ENCODE assay signal across 1 cellular context in the genomic region with DNA sequence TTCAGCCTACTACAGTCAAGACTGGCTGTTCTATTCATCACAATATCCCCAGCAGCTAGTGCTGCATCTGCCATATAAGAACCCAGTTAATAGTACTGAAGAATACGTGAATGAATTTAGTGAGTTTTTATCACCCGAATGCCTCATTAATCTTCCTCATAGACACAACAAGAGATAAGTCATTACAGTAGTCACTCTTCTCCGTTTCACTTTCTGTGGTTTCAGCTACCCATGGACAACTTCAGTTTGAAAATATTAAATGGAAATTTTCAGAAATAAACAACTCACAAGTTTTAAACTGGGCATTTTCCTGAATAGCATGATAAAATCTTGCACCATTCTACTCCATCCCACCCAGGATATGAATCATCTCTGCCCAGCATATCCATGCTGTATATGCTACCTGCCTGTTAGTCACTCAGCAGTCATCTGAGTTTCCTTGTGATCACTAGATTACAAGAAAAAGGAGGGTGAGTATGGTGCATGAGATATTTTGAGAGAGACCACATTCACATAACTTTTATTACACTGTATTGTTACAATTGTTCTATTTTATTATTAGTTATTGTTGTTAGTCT.
TF ChIP-seq lines count a peak whose summit lies in the region.

No MANE protein-coding gene starts in this region.

TF ChIP-seq in SK-N-SH, 30 proteins besides CTCF, POLR2A, EP300 and RAD21:
- no peak for TF ChIP-seq USF2 (IDR thresholded peaks at IDR 0.05; ENCODE audit: borderline replicate concordance, low read depth, low read length)
- no peak for TF ChIP-seq RXRA (IDR thresholded peaks at IDR 0.05; ENCODE audit: borderline replicate concordance, low read depth)
- TF ChIP-seq, protein P1, sequence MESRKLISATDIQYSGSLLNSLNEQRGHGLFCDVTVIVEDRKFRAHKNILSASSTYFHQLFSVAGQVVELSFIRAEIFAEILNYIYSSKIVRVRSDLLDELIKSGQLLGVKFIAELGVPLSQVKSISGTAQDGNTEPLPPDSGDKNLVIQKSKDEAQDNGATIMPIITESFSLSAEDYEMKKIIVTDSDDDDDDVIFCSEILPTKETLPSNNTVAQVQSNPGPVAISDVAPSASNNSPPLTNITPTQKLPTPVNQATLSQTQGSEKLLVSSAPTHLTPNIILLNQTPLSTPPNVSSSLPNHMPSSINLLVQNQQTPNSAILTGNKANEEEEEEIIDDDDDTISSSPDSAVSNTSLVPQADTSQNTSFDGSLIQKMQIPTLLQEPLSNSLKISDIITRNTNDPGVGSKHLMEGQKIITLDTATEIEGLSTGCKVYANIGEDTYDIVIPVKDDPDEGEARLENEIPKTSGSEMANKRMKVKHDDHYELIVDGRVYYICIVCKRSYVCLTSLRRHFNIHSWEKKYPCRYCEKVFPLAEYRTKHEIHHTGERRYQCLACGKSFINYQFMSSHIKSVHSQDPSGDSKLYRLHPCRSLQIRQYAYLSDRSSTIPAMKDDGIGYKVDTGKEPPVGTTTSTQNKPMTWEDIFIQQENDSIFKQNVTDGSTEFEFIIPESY (IDR thresholded peaks at IDR 0.05; ENCODE audit: borderline replicate concordance, low read depth) = no peak
- no peak for TF ChIP-seq POLR2AphosphoS5 (IDR thresholded peaks at IDR 0.05; ENCODE audit: low read depth, low read length)
- TF ChIP-seq RCOR1 (IDR thresholded peaks at IDR 0.05; ENCODE audit: low read length) = no peak
- peak; percentile 23; the same call in 1 of the 2 replicates for TF ChIP-seq PBX3 (IDR thresholded peaks at IDR 0.05)
- no peak for TF ChIP-seq MEF2A (IDR thresholded peaks at IDR 0.05; ENCODE audit: borderline replicate concordance, low read depth)
- no peak for TF ChIP-seq FOXJ3 (CRISPR knock-in tag; IDR thresholded peaks at IDR 0.05)
- TF ChIP-seq EZH2phosphoT487 (IDR thresholded peaks at IDR 0.05; ENCODE audit: borderline replicate concordance, low read depth) = no peak
- no peak for TF ChIP-seq FOXM1 (IDR thresholded peaks at IDR 0.05; ENCODE audit: low read depth)
- no peak for TF ChIP-seq NFIC (IDR thresholded peaks at IDR 0.05; ENCODE audit: borderline replicate concordance)
- no peak for TF ChIP-seq MAX (IDR thresholded peaks at IDR 0.05; ENCODE audit: low read depth)
- no peak for TF ChIP-seq ELF1 (IDR thresholded peaks at IDR 0.05)
- TF ChIP-seq GABPA (IDR thresholded peaks at IDR 0.05; ENCODE audit: low read depth) = no peak
- peak; percentile 78 for TF ChIP-seq JUND (IDR thresholded peaks at IDR 0.05)
- no peak for TF ChIP-seq IRF3 (IDR thresholded peaks at IDR 0.05; ENCODE audit: low read depth, low read length)
- TF ChIP-seq, protein P2, sequence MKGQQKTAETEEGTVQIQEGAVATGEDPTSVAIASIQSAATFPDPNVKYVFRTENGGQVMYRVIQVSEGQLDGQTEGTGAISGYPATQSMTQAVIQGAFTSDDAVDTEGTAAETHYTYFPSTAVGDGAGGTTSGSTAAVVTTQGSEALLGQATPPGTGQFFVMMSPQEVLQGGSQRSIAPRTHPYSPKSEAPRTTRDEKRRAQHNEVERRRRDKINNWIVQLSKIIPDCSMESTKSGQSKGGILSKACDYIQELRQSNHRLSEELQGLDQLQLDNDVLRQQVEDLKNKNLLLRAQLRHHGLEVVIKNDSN (IDR thresholded peaks at IDR 0.05; ENCODE audit: borderline replicate concordance, low read depth) = no peak
- TF ChIP-seq TEAD4 (IDR thresholded peaks at IDR 0.05; ENCODE audit: borderline replicate concordance, insufficient read depth) = no peak
- no peak for TF ChIP-seq TAF1 (IDR thresholded peaks at IDR 0.05; ENCODE audit: borderline replicate concordance, low read depth, low read length)
- TF ChIP-seq TCF12 (IDR thresholded peaks at IDR 0.05) = peak; percentile 57
- no peak for TF ChIP-seq MXI1 (IDR thresholded peaks at IDR 0.05; ENCODE audit: low read depth, low read length)
- no peak for TF ChIP-seq SIN3A (IDR thresholded peaks at IDR 0.05; ENCODE audit: borderline replicate concordance, low read depth, low read length)
- TF ChIP-seq SMC3 (IDR thresholded peaks at IDR 0.05; ENCODE audit: low read depth, low read length) = no peak
- TF ChIP-seq NRF1 (IDR thresholded peaks at IDR 0.05; ENCODE audit: low read depth, low read length) = no peak
- TF ChIP-seq GATA2 (CRISPR knock-in tag; IDR thresholded peaks at IDR 0.05) = no peak
- TF ChIP-seq FOSL2 (IDR thresholded peaks at IDR 0.05; ENCODE audit: borderline replicate concordance, low read depth) = peak; percentile 87
- no peak for TF ChIP-seq RFX5 (IDR thresholded peaks at IDR 0.05; ENCODE audit: low read length)
- TF ChIP-seq REST (IDR thresholded peaks at IDR 0.05; ENCODE audit: low read depth, low read length) = no peak
